ENCODE assay signal across 1 cellular context in genomic region chr1:47921935-47922415, GRCh38.
A peak's percentile ranks its signal among the peaks of the same experiment; 100 is the strongest.
TF ChIP-seq lines count a peak whose summit lies in the region.

No MANE protein-coding gene starts in this region.

TF ChIP-seq in HepG2, 621 proteins besides CTCF, POLR2A, EP300 and RAD21 (continued from another document):
- peak; percentile 60 for TF ChIP-seq ZNF687 (CRISPR knock-in tag; IDR thresholded peaks at IDR 0.05)
- TF ChIP-seq ZNF569 (CRISPR knock-in tag; IDR thresholded peaks at IDR 0.05; ENCODE audit: borderline replicate concordance): no peak
- no peak for TF ChIP-seq NCOA2 (CRISPR knock-in tag; IDR thresholded peaks at IDR 0.05)
- no peak for TF ChIP-seq ZNF704 (CRISPR knock-in tag; IDR thresholded peaks at IDR 0.05; ENCODE audit: borderline replicate concordance)
- no peak for TF ChIP-seq HNF4G (IDR thresholded peaks at IDR 0.05; ENCODE audit: borderline replicate concordance, low read depth, low read length)
- no peak for TF ChIP-seq HNF4G (CRISPR knock-in tag; IDR thresholded peaks at IDR 0.05; ENCODE audit: borderline replicate concordance, low read depth)
- 0 out of 2 replicates have a peak, but pooled peaks have one; percentile 18 for TF ChIP-seq FOXP4 (CRISPR knock-in tag; IDR thresholded peaks at IDR 0.05)
- no peak for TF ChIP-seq AFF4 (CRISPR knock-in tag; IDR thresholded peaks at IDR 0.05)
- peak; percentile 38; the same call in 1 of the 2 replicates for TF ChIP-seq ARID5B (CRISPR knock-in tag; IDR thresholded peaks at IDR 0.05)
- no peak for TF ChIP-seq ZNF180 (CRISPR knock-in tag; IDR thresholded peaks at IDR 0.05; ENCODE audit: borderline replicate concordance, low read depth)
- TF ChIP-seq ISX (CRISPR knock-in tag; conservative IDR thresholded peaks at IDR 0.05): no peak
- peak; percentile 59 for TF ChIP-seq RXRB (CRISPR knock-in tag; IDR thresholded peaks at IDR 0.05; ENCODE audit: borderline replicate concordance)
- TF ChIP-seq ZNF343 (CRISPR knock-in tag; IDR thresholded peaks at IDR 0.05): no peak
- TF ChIP-seq NR2F2 (IDR thresholded peaks at IDR 0.05; ENCODE audit: borderline replicate concordance, low read depth): peak; percentile 73
- peak; percentile 63 for TF ChIP-seq SALL1 (CRISPR knock-in tag; IDR thresholded peaks at IDR 0.05)
- no peak for TF ChIP-seq XBP1 (CRISPR knock-in tag; IDR thresholded peaks at IDR 0.05)
- TF ChIP-seq NR2F6 (IDR thresholded peaks at IDR 0.05): peak; percentile 72
- TF ChIP-seq NR2F6 (CRISPR knock-in tag; IDR thresholded peaks at IDR 0.05): peak; percentile 77
- 0 out of 2 replicates have a peak, but pooled peaks have one; percentile 23 for TF ChIP-seq FOXJ3 (CRISPR knock-in tag; IDR thresholded peaks at IDR 0.05; ENCODE audit: borderline replicate concordance)
- TF ChIP-seq PAXIP1 (CRISPR knock-in tag; conservative IDR thresholded peaks at IDR 0.05): peak; percentile 32; the same call in 1 of the 2 replicates
- no peak for TF ChIP-seq FOXP1 (IDR thresholded peaks at IDR 0.05)
- TF ChIP-seq FOXP1 (CRISPR knock-in tag; IDR thresholded peaks at IDR 0.05): 0 out of 2 replicates have a peak, but pooled peaks have one; percentile 9
- TF ChIP-seq RARA (CRISPR knock-in tag; IDR thresholded peaks at IDR 0.05): peak; percentile 90
- TF ChIP-seq ASH2L (IDR thresholded peaks at IDR 0.05; ENCODE audit: insufficient read length, low read depth, low read length): no peak
- TF ChIP-seq BCL6 (CRISPR knock-in tag; IDR thresholded peaks at IDR 0.05): peak; percentile 39; the same call in 1 of the 2 replicates
- 0 out of 2 replicates have a peak, but pooled peaks have one; percentile 40 for TF ChIP-seq RXRA (CRISPR knock-in tag; IDR thresholded peaks at IDR 0.05)
- peak; percentile 73 for TF ChIP-seq HNF4A (CRISPR knock-in tag; IDR thresholded peaks at IDR 0.05)
- no peak for TF ChIP-seq ZGPAT (CRISPR knock-in tag; IDR thresholded peaks at IDR 0.05)
- peak; percentile 26; the same call in 1 of the 2 replicates for TF ChIP-seq GATAD2A (CRISPR knock-in tag; IDR thresholded peaks at IDR 0.05)
- TF ChIP-seq ATF4 (CRISPR knock-in tag; IDR thresholded peaks at IDR 0.05): no peak
- TF ChIP-seq ESRRA (CRISPR knock-in tag; IDR thresholded peaks at IDR 0.05; ENCODE audit: low read depth): 0 out of 2 replicates have a peak, but pooled peaks have one; percentile 31
- peak; percentile 96 for TF ChIP-seq ZNF768 (CRISPR knock-in tag; IDR thresholded peaks at IDR 0.05)
- TF ChIP-seq NR2F1 (CRISPR knock-in tag; IDR thresholded peaks at IDR 0.05): peak in 1 of 2 experiments; percentile 81; a peak in 2 of 4 replicates
TF ChIP-seq in HepG2: peak in this region for 22.
